Comparison of ENCODE assay signal across 9 cellular contexts in the genomic region with DNA sequence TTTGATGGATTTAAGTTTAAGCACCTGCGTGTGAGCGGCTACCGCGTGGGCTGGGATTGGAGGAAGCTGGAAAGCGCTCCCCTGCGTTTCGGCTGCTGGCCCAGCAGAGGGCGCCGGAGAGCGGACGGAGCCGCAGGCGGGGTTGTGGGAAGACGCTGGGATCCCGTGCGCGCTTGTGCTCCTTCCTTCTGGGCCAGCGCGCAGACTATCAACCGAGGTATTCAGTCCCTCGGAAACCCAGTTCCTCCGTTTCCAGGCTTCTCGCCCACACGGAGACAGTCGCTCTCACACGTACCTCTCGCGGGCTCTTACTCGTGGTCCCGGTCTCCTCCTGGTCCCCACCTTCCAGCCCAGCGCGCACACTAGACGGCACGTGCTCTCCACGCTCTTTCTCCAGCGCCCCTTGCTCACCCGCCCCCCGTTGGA. TPM values are rescaled to one million over a fixed set of nuclear protein-coding genes. Genes with fewer than 3 reads are reported as not detected.
DNase-seq lines count a peak whose midpoint lies in the region; ATAC-seq, FAIRE-seq and TF ChIP-seq lines count a peak whose summit lies in the region.
"Had no signal": no experiment of that assay in that cellular context is flagged by ENCODE, and none has a peak within 500 bp of the region (broad histone marks: within the 10 kb centered on the region; RNA-seq: fewer than 3 reads in every experiment).

No MANE protein-coding gene starts in this region.

- intact Hi-C loops in left ventricle myocardium inferior (cut with micrococcal nuclease): no loop called here

- 0 out of 2 replicates have a peak, but pooled peaks cover 2% of the 10 kb centered on the region for H3K36me3 ChIP-seq in MM.1S (replicated peaks; ENCODE audit: insufficient read depth, low read length)
- peaks cover 24% of the 10 kb centered on the region for H3K36me3 ChIP-seq in left ventricle myocardium inferior
- H3K36me3 ChIP-seq in small intestine (ENCODE audit: control insufficient read depth in 2 of 2, insufficient read depth in 2 of 2, low read length in 2 of 2): peaks cover 4 to 5% of the 10 kb centered on the region in 2 donors

- H3K27me3 ChIP-seq in MM.1S (replicated peaks; ENCODE audit: insufficient read depth, low read length): no peaks in the 10 kb centered on the region
- no peaks in the 10 kb centered on the region for H3K27me3 ChIP-seq in left ventricle myocardium inferior (ENCODE audit: low read depth)
- no peaks in the 10 kb centered on the region for H3K27me3 ChIP-seq in small intestine (ENCODE audit: control insufficient read depth in 2 of 2, insufficient read depth in 2 of 2, low read length in 2 of 2)

- no peak overlapping the region for H3K9ac ChIP-seq in MM.1S (ENCODE audit: low read length)

- H3K9me2 ChIP-seq in MM.1S (replicated peaks; ENCODE audit: insufficient read depth, low read length): no peaks in the 10 kb centered on the region

- DNase-seq in AG08395 (ENCODE audit: low spot score) (peak; percentile 47), MM.1S (no peak), left ventricle myocardium inferior (no peak), small intestine (peak; percentile 56), HuH-7.5 (ENCODE audit: low spot score) (no peak), NCI-H510A (lab: John Stamatoyannopoulos, UW) (no peak)
- peak; percentile 82 for DNase-seq in activated effector memory CD4-positive, alpha-beta T cell treated with anti-CD3 and anti-CD28 coated beads, Interleukin-2, amount 50 U/mL, for 16 hours

- WGBS in small intestine, 3 donors: 47 to 56% (median 52%) methylated on average over 34 to 38 of the region's 38 CpGs

- no peaks in the 10 kb centered on the region for H4K20me1 ChIP-seq in MM.1S (ENCODE audit: insufficient read depth, low read length)

- no peak overlapping the region for H3K4me2 ChIP-seq in MM.1S (ENCODE audit: low read depth, low read length)

- H3F3A ChIP-seq in MM.1S (ENCODE audit: insufficient read depth, low read length): no peaks in the 10 kb centered on the region

- H3K27ac ChIP-seq in MM.1S (ENCODE audit: low read length): no peak overlapping the region
- no peak overlapping the region for H3K27ac ChIP-seq in left ventricle myocardium inferior (replicated peaks)
- H3K27ac ChIP-seq in small intestine (ENCODE audit: low read depth in 1 of 2, low read length in 1 of 2): no peak overlapping the region

- TF ChIP-seq CTCF in MM.1S (IDR thresholded peaks at IDR 0.05; ENCODE audit: low read length): peak; percentile 41
- TF ChIP-seq CTCF in left ventricle myocardium inferior (IDR thresholded peaks at IDR 0.05; ENCODE audit: borderline replicate concordance): peak; percentile 81

- H3K9me3 ChIP-seq in MM.1S (replicated peaks; ENCODE audit: insufficient read depth, low read length): no peaks in the 10 kb centered on the region
- H3K9me3 ChIP-seq in left ventricle myocardium inferior (replicated peaks): no peaks in the 10 kb centered on the region
- no peaks in the 10 kb centered on the region for H3K9me3 ChIP-seq in small intestine (ENCODE audit: control insufficient read depth, low read depth)

- no peak for ATAC-seq in GM18517 (IDR thresholded peaks at IDR 0.05; ENCODE audit: unreplicated experiment)

- no peak for FAIRE-seq in small intestine (lab: Jason Lieb, UNC)
- FAIRE-seq: G401.6 had no signal

- no peak overlapping the region for H2AFZ ChIP-seq in MM.1S (ENCODE audit: low read length)

- no peaks in the 10 kb centered on the region for H3K79me2 ChIP-seq in MM.1S (ENCODE audit: low read length)

- H3K4me1 ChIP-seq in MM.1S (ENCODE audit: low read length) (no peaks in the 10 kb centered on the region), left ventricle myocardium inferior (no peaks in the 10 kb centered on the region), small intestine (ENCODE audit: control insufficient read depth in 2 of 2, insufficient read depth in 1 of 2, low read depth in 1 of 2, low read length in 1 of 2) (no peaks in the 10 kb centered on the region)

- H3K4me3 ChIP-seq in MM.1S (ENCODE audit: low read length) (no peak overlapping the region), left ventricle myocardium inferior (no peak overlapping the region), small intestine (ENCODE audit: low read depth in 1 of 2, low read length in 2 of 2) (no peak overlapping the region)

RNA-seq across cellular contexts. Expression of gene EPN1, which starts 28.8 kb away (rescaled TPM):
- 205 TPM for total RNA-seq in left ventricle myocardium inferior
- polyA plus RNA-seq in small intestine: 100 to 1,000 TPM; 161 to 193 (median 175) TPM

RNA-seq across cellular contexts. Expression of gene NLRP9, which starts 34.4 kb away (rescaled TPM):
- total RNA-seq in left ventricle myocardium inferior: not detected
- under 1 TPM in 1 of 3 donors, not detected in 2; 0.01 TPM for polyA plus RNA-seq in small intestine

RNA-seq across cellular contexts. Expression of gene U2AF2, which starts 49.0 kb away (rescaled TPM):
- total RNA-seq in left ventricle myocardium inferior: 74.0 TPM
- 100 to 1,000 TPM in 1 of 3 donors, 10 to 100 TPM in 2; 74.0 to 142 (median 89.2) TPM for polyA plus RNA-seq in small intestine

RNA-seq across cellular contexts. Expression of gene RFPL4A, which starts 55.1 kb away (rescaled TPM):
- total RNA-seq in left ventricle myocardium inferior: not detected
- polyA plus RNA-seq in small intestine: under 1 TPM in 1 of 3 donors, not detected in 2; 0.04 TPM

RNA-seq across cellular contexts. Expression of gene CCDC106, which starts 55.8 kb away (rescaled TPM):
- total RNA-seq in left ventricle myocardium inferior: 14.6 TPM
- polyA plus RNA-seq in small intestine: 1 to 10 TPM; 2.5 to 6.5 (median 4.6) TPM

Comparison
In these comparisons a context has a peak if more than half of its experiments do, and no peak if none do; other contexts are left out.
1. DNase-seq: peak in AG08395 (single experiment), activated effector memory CD4-positive, alpha-beta T cell treated with anti-CD3 and anti-CD28 coated beads, Interleukin-2, amount 50 U/mL, for 16 hours (single experiment) and small intestine (single experiment); none in MM.1S (single experiment), left ventricle myocardium inferior (single experiment), HuH-7.5 (single experiment) and NCI-H510A (single experiment).